In genomic region chr14:99809864-99810854, GRCh38 we compare ENCODE assay signal across 11 cellular contexts. TPM values are rescaled to one million over a fixed set of nuclear protein-coding genes. Genes with fewer than 3 reads are reported as not detected.
A peak's percentile ranks its signal among the peaks of the same experiment; 100 is the strongest.
DNase-seq lines count a peak whose midpoint lies in the region; ATAC-seq and TF ChIP-seq lines count a peak whose summit lies in the region.
"Had no signal": no experiment of that assay in that cellular context is flagged by ENCODE, and none has a peak within 500 bp of the region (broad histone marks: within the 10 kb centered on the region; RNA-seq: fewer than 3 reads in every experiment).

No MANE protein-coding gene starts in this region.

- H2AFZ ChIP-seq in MM.1S (ENCODE audit: low read length) = no peak overlapping the region

- ATAC-seq in left lobe of liver = no peak
- no peak for ATAC-seq in GM21737 (IDR thresholded peaks at IDR 0.05; ENCODE audit: unreplicated experiment)
- ATAC-seq: left colon had no signal

- no peaks in the 10 kb centered on the region for H3K79me2 ChIP-seq in MM.1S (ENCODE audit: low read length)

- TF ChIP-seq CTCF in MM.1S (IDR thresholded peaks at IDR 0.05; ENCODE audit: low read length) = no peak
- no peak for TF ChIP-seq CTCF in tibial artery (IDR thresholded peaks at IDR 0.05)

- no peaks in the 10 kb centered on the region for H4K20me1 ChIP-seq in MM.1S (ENCODE audit: insufficient read depth, low read length)

- H3K9me2 ChIP-seq in MM.1S (replicated peaks; ENCODE audit: insufficient read depth, low read length) = no peaks in the 10 kb centered on the region

- intact Hi-C loops in tibial artery (cut with DNase I; ENCODE audit: low total_unique reads) = loop anchor here (5.0 kb wide), 1 partner anchor 67 kb away; no protein-coding TSS in a partner anchor

- H3K4me3 ChIP-seq in MM.1S (ENCODE audit: low read length) (no peak overlapping the region), esophagus (ENCODE audit: low read depth in 1 of 2, low read length in 2 of 2) (no peak overlapping the region), tibial artery (no peak overlapping the region)

- no peak overlapping the region for H3K9ac ChIP-seq in MM.1S (ENCODE audit: low read length)

- DNase-seq in MM.1S = peak; percentile 24
- peak; percentile 85 for DNase-seq in mesenteric fat pad (ENCODE audit: low spot score)
- peak; percentile 65 to 71 for DNase-seq in tibial artery
- no peak for DNase-seq in activated gamma-delta T cell (lab: John Stamatoyannopoulos, UW)
- no peak for DNase-seq in left lobe of liver (ENCODE audit: low spot score)
- DNase-seq in SK-N-DZ (ENCODE audit: low spot score) = no peak
- DNase-seq: activated naive CD8-positive, alpha-beta T cell treated with anti-CD3 and anti-CD28 coated beads, Interleukin-2, amount 10 ng/mL, durations not matched to agents 7 days and 5 days; foreskin melanocyte had no signal

- H3K27ac ChIP-seq in MM.1S (ENCODE audit: low read length) (no peak overlapping the region), esophagus (ENCODE audit: low read depth in 2 of 2, low read length in 1 of 2) (peak overlapping the region; percentile 29 to 67), tibial artery (peak overlapping the region; percentile 46 to 65)

- 74 to 76% methylated on average over 18 of the region's 18 CpGs for WGBS in esophagus, 2 donors

- no peaks in the 10 kb centered on the region for H3F3A ChIP-seq in MM.1S (ENCODE audit: insufficient read depth, low read length)

- H3K4me2 ChIP-seq in MM.1S (ENCODE audit: low read depth, low read length) = no peak overlapping the region

- H3K36me3 ChIP-seq in MM.1S (replicated peaks; ENCODE audit: insufficient read depth, low read length) (no peaks in the 10 kb centered on the region), esophagus (ENCODE audit: control insufficient read depth in 2 of 2, insufficient read depth in 2 of 2, low read length in 1 of 2) (no peaks in the 10 kb centered on the region), tibial artery (no peaks in the 10 kb centered on the region)

- H3K9me3 ChIP-seq in MM.1S (replicated peaks; ENCODE audit: insufficient read depth, low read length) (no peaks in the 10 kb centered on the region), esophagus (ENCODE audit: control insufficient read depth in 2 of 2, insufficient read depth in 1 of 2, low read depth in 1 of 2, low read length in 1 of 2) (no peaks in the 10 kb centered on the region), tibial artery (no peaks in the 10 kb centered on the region)

- no peaks in the 10 kb centered on the region for H3K27me3 ChIP-seq in MM.1S (replicated peaks; ENCODE audit: insufficient read depth, low read length)
- no peaks in the 10 kb centered on the region for H3K27me3 ChIP-seq in esophagus (ENCODE audit: control insufficient read depth in 1 of 2, insufficient read depth in 2 of 2, low read length in 2 of 2)
- no peaks in the 10 kb centered on the region for H3K27me3 ChIP-seq in tibial artery

- H3K4me1 ChIP-seq in MM.1S (ENCODE audit: low read length) (no peaks in the 10 kb centered on the region), esophagus (ENCODE audit: control insufficient read depth in 2 of 2, insufficient read depth in 2 of 2, low read length in 1 of 2) (peaks cover 0 to 3% of the 10 kb centered on the region in 2 donors), tibial artery (peaks cover 0 to 14% (median 4%) of the 10 kb centered on the region in 4 donors)

RNA-seq across cellular contexts. Expression of gene EML1, which starts 16.9 kb away (rescaled TPM):
- polyA plus RNA-seq in esophagus = 1 to 10 TPM; 3.1 to 4.4 TPM
- total RNA-seq in mesenteric fat pad (32.5 TPM), left lobe of liver (5.1 TPM)
- 15.2 and 15.4 TPM in 2 replicates for polyA plus RNA-seq in SK-N-DZ (2014; cell fraction: cytosol; rRNA removed)
- 11.4 and 12.6 TPM in 2 replicates for polyA plus RNA-seq in SK-N-DZ (2014; cell fraction: nucleus; rRNA removed)

Comparison
In these comparisons a context has a peak if more than half of its experiments do, and no peak if none do; other contexts are left out.
1. DNase-seq: peak in MM.1S (single experiment), mesenteric fat pad (single experiment) and tibial artery (2 of 2); none in activated gamma-delta T cell (single experiment), left lobe of liver (single experiment) and SK-N-DZ (single experiment).